Comparison of ENCODE assay signal across 1 cellular context in the genomic region with DNA sequence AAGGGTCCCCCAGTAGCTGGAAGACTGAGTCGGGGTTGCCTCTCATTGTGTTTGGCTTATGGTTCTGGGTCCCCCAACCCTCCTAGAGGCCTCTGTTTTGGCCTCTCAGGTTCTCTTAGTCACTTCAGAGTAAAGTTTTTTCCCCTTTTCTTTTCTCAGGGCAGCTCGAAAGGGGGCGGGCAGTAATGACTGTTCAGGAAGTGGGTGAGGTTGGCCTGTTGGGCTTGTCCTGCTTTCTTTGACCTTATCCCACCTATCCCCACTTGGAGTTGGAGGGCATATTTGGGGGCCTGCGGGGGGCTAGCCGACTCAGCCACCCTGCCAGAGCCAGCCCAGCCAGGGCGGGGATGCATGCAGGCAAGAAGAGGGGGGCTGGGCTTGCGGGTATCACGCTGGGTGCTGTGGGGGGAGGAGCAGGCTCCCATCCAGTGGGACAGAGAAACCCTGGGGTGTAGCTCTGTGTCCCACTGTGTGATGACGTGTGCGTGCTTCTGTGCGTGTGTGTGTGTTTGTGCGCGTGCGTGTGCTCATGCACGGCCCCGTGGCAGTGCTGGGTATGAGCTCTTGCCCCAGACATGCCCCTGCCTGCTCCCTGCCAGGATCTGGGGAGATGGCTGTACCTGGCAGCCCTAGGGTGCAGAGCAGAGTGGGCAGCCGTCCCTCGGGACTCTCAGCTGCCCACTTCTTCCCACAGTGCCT.
TF ChIP-seq lines count a peak whose summit lies in the region.

No MANE protein-coding gene starts in this region.

TF ChIP-seq in neural cell, 6 proteins besides CTCF, POLR2A, EP300 and RAD21 (continued from another document):
- TF ChIP-seq, protein P1, sequence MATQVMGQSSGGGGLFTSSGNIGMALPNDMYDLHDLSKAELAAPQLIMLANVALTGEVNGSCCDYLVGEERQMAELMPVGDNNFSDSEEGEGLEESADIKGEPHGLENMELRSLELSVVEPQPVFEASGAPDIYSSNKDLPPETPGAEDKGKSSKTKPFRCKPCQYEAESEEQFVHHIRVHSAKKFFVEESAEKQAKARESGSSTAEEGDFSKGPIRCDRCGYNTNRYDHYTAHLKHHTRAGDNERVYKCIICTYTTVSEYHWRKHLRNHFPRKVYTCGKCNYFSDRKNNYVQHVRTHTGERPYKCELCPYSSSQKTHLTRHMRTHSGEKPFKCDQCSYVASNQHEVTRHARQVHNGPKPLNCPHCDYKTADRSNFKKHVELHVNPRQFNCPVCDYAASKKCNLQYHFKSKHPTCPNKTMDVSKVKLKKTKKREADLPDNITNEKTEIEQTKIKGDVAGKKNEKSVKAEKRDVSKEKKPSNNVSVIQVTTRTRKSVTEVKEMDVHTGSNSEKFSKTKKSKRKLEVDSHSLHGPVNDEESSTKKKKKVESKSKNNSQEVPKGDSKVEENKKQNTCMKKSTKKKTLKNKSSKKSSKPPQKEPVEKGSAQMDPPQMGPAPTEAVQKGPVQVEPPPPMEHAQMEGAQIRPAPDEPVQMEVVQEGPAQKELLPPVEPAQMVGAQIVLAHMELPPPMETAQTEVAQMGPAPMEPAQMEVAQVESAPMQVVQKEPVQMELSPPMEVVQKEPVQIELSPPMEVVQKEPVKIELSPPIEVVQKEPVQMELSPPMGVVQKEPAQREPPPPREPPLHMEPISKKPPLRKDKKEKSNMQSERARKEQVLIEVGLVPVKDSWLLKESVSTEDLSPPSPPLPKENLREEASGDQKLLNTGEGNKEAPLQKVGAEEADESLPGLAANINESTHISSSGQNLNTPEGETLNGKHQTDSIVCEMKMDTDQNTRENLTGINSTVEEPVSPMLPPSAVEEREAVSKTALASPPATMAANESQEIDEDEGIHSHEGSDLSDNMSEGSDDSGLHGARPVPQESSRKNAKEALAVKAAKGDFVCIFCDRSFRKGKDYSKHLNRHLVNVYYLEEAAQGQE (IDR thresholded peaks at IDR 0.05; ENCODE audit: borderline replicate concordance), result no peak
- TF ChIP-seq TAF1 (IDR thresholded peaks at IDR 0.05; ENCODE audit: low read depth), result no peak
TF ChIP-seq in neural cell: peak in this region for 0.
